In the genomic region with DNA sequence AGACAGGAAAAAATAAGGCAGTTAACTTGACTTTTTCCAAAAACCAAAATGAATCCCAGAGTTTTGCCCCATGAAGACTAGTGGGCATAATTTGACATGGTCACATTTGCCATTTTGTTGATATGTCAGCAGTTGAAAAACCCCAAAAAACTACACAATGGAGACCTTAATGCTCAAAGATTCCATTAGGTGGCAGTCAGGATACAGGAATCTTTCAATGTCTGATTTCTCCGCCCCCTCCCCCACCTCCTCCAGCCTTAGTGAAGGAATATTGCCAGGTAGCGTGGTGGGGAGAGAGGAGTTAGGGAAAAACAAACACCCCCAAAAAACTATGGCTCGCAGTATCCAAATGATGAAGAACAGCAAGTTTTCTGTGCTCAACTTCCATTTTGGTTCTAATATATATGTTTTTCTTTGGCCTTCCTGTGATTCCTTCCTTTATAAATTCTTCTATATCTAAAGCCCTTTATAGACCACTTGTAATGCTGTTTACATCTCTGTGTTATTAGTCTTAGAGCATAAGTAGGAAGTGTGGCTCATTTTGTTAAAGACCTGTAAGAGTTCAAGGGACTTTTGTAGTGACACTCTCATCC, we compare ENCODE assay signal across 8 cellular contexts. TPM values are rescaled to one million over a fixed set of nuclear protein-coding genes. Genes with fewer than 3 reads are reported as not detected.
DNase-seq lines count a peak whose midpoint lies in the region; ATAC-seq, FAIRE-seq and TF ChIP-seq lines count a peak whose summit lies in the region.

No MANE protein-coding gene starts in this region.

- H3K4me3 Mint-ChIP-seq in activated T-helper 1 cell treated with anti-CD3 and anti-CD28 coated beads, Interleukin-12 subunit alpha, Interleukin-12 subunit beta, Interleukin-2, Interleukin-4 antibody, amounts not matched to agents 30 ng/mL and 10 ng/mL and 1 ng/mL, durations not matched to agents 14 hours and 24 hours and 36 hours = no peak overlapping the region
- no peak overlapping the region for H3K4me3 Mint-ChIP-seq in astrocyte (ENCODE audit: unreplicated experiment)
- no peak overlapping the region for H3K4me3 Mint-ChIP-seq in immature natural killer cell

- DNase-seq in activated T-helper 1 cell treated with Interleukin-2 at 50 U/mL for 16 hours (ENCODE audit: low read depth) (peak; percentile 6), HT-29 (ENCODE audit: low spot score) (peak; percentile 81), Panc1 (ENCODE audit: low read depth, low spot score) (peak; percentile 65), astrocyte (ENCODE audit: low read depth) (peak; percentile 27), immature natural killer cell (peak; percentile 18 to 49 (median 29))
- DNase-seq in activated T-helper 1 cell treated with anti-CD3 and anti-CD28 coated beads, Interleukin-12 subunit alpha, Interleukin-12 subunit beta, Interleukin-2, Interleukin-4 antibody, amounts not matched to agents 30 ng/mL and 10 ng/mL and 1 ng/mL, durations not matched to agents 14 hours and 24 hours and 36 hours (ENCODE audit: low spot score) = no peak
- DNase-seq in stimulated activated CD4-positive, alpha-beta T cell treated with anti-CD3 and anti-CD28 coated beads, Interleukin-4, amount 100 ng/mL, for 24 hours = peak; percentile 41

- in situ Hi-C loops in Panc1 (cut with HindIII; ENCODE audit: low pct_unique_long_range_greater_than_20kb, low sequenced_read_pairs) = no loop called here

- no peaks in the 10 kb centered on the region for H3K9me3 Mint-ChIP-seq in activated T-helper 1 cell treated with anti-CD3 and anti-CD28 coated beads, Interleukin-12 subunit alpha, Interleukin-12 subunit beta, Interleukin-2, Interleukin-4 antibody, amounts not matched to agents 30 ng/mL and 10 ng/mL and 1 ng/mL, durations not matched to agents 14 hours and 24 hours and 36 hours
- no peaks in the 10 kb centered on the region for H3K9me3 Mint-ChIP-seq in astrocyte (ENCODE audit: unreplicated experiment)
- no peaks in the 10 kb centered on the region for H3K9me3 Mint-ChIP-seq in immature natural killer cell

- CTCF ChIA-PET in Panc1 (lab: Charles Lee) = no interaction called here

- H3K27me3 Mint-ChIP-seq in activated T-helper 1 cell treated with anti-CD3 and anti-CD28 coated beads, Interleukin-12 subunit alpha, Interleukin-12 subunit beta, Interleukin-2, Interleukin-4 antibody, amounts not matched to agents 30 ng/mL and 10 ng/mL and 1 ng/mL, durations not matched to agents 14 hours and 24 hours and 36 hours (ENCODE audit: insufficient read depth) = no peaks in the 10 kb centered on the region
- H3K27me3 Mint-ChIP-seq in astrocyte (ENCODE audit: low read depth, unreplicated experiment) = no peaks in the 10 kb centered on the region
- peaks cover 0 to 8% (median 7%) of the 10 kb centered on the region in 3 donors for H3K27me3 Mint-ChIP-seq in immature natural killer cell (ENCODE audit: low read depth in 3 of 3)

- peak; percentile 83 for TF ChIP-seq CTCF in Panc1 (IDR thresholded peaks at IDR 0.05)
- TF ChIP-seq CTCF in astrocyte (IDR thresholded peaks at IDR 0.05; ENCODE audit: insufficient read depth, low read depth, low read length) = peak; percentile 69

- H3K36me3 Mint-ChIP-seq in activated T-helper 1 cell treated with anti-CD3 and anti-CD28 coated beads, Interleukin-12 subunit alpha, Interleukin-12 subunit beta, Interleukin-2, Interleukin-4 antibody, amounts not matched to agents 30 ng/mL and 10 ng/mL and 1 ng/mL, durations not matched to agents 14 hours and 24 hours and 36 hours (ENCODE audit: low read depth) = no peaks in the 10 kb centered on the region
- H3K36me3 Mint-ChIP-seq in astrocyte (ENCODE audit: low read depth, unreplicated experiment) (no peaks in the 10 kb centered on the region), immature natural killer cell (no peaks in the 10 kb centered on the region)

- H3K27ac ChIP-seq in Panc1 (ENCODE audit: low read length) (peak overlapping the region; percentile 45; the same call in 1 of the 2 replicates), astrocyte (ENCODE audit: low read depth, low read length) (no peak overlapping the region)

- H3K79me2 ChIP-seq in astrocyte (ENCODE audit: insufficient read depth, low read length) = no peaks in the 10 kb centered on the region

- H3K9me3 ChIP-seq in Panc1 (ENCODE audit: control insufficient read depth, insufficient read depth, low read depth, low read length) (no peaks in the 10 kb centered on the region), astrocyte (ENCODE audit: insufficient read depth, low read depth, low read length) (no peaks in the 10 kb centered on the region)

- H3K36me3 ChIP-seq in Panc1 (ENCODE audit: control insufficient read depth, insufficient read depth, low read length) = no peaks in the 10 kb centered on the region
- no peaks in the 10 kb centered on the region for H3K36me3 ChIP-seq in astrocyte (ENCODE audit: insufficient read depth, low read length)

- H3K4me2 ChIP-seq in astrocyte (ENCODE audit: low read length) = peak overlapping the region; percentile 37

- POLR2A ChIA-PET in Panc1 (lab: Charles Lee) = no interaction called here

- H3K27ac Mint-ChIP-seq in activated T-helper 1 cell treated with anti-CD3 and anti-CD28 coated beads, Interleukin-12 subunit alpha, Interleukin-12 subunit beta, Interleukin-2, Interleukin-4 antibody, amounts not matched to agents 30 ng/mL and 10 ng/mL and 1 ng/mL, durations not matched to agents 14 hours and 24 hours and 36 hours = no peak overlapping the region
- H3K27ac Mint-ChIP-seq in astrocyte (ENCODE audit: unreplicated experiment) = no peak overlapping the region
- no peak overlapping the region for H3K27ac Mint-ChIP-seq in immature natural killer cell

- H3K27me3 ChIP-seq in Panc1 (ENCODE audit: control insufficient read depth, insufficient read depth, low read length) (no peaks in the 10 kb centered on the region), astrocyte (ENCODE audit: insufficient read depth, low read length) (no peaks in the 10 kb centered on the region)

- H3K4me1 Mint-ChIP-seq in activated T-helper 1 cell treated with anti-CD3 and anti-CD28 coated beads, Interleukin-12 subunit alpha, Interleukin-12 subunit beta, Interleukin-2, Interleukin-4 antibody, amounts not matched to agents 30 ng/mL and 10 ng/mL and 1 ng/mL, durations not matched to agents 14 hours and 24 hours and 36 hours (ENCODE audit: low read depth) = peaks cover 51% of the 10 kb centered on the region
- H3K4me1 Mint-ChIP-seq in astrocyte (ENCODE audit: low read depth, unreplicated experiment) (peaks cover 8% of the 10 kb centered on the region), immature natural killer cell (peaks cover 0 to under 1% of the 10 kb centered on the region in 2 donors)

- no TSS peak for BruUV-seq in Panc1 (replicated peaks; lab: Mats Ljungman, UMichigan)

- intact Hi-C loops in activated T-helper 1 cell treated with anti-CD3 and anti-CD28 coated beads, Interleukin-12 subunit alpha, Interleukin-12 subunit beta, Interleukin-2, Interleukin-4 antibody, amounts not matched to agents 30 ng/mL and 10 ng/mL and 1 ng/mL, durations not matched to agents 14 hours and 24 hours and 36 hours (cut with micrococcal nuclease) = loop anchor here (1.0 to 2.0 kb wide), 8 partner anchors 43 to 289 kb away; partner anchors contain the start of genes DUSP5 and SMC3
- intact Hi-C loops in Panc1 (cut with micrococcal nuclease; ENCODE audit: unreplicated experiment) = loop anchor here (1.0 to 2.0 kb wide), 3 partner anchors 189 to 289 kb away; no protein-coding TSS in a partner anchor

- H3K4me3 ChIP-seq in Panc1 (ENCODE audit: low read depth in 2 of 2, low read length in 2 of 2) (no peak overlapping the region), astrocyte (ENCODE audit: insufficient read depth, low read depth, low read length) (no peak overlapping the region)

- H3K4me1 ChIP-seq in Panc1 (ENCODE audit: control insufficient read depth, insufficient read depth, low read length) = no peaks in the 10 kb centered on the region; the same call in 1 of the 2 replicates
- H3K4me1 ChIP-seq in astrocyte (ENCODE audit: insufficient read depth, low read length) = peaks cover 7% of the 10 kb centered on the region

- peak; percentile 86 for ATAC-seq in Panc1
- no peak for ATAC-seq in HG03045 (IDR thresholded peaks at IDR 0.05; ENCODE audit: unreplicated experiment)

- no peak overlapping the region for H2AFZ ChIP-seq in astrocyte (ENCODE audit: low read depth, low read length)

- peak overlapping the region; percentile 34 for H3K9ac ChIP-seq in astrocyte (ENCODE audit: low read length)

- no peaks in the 10 kb centered on the region for H4K20me1 ChIP-seq in astrocyte (ENCODE audit: insufficient read depth, low read length)

- peak; percentile 73 for FAIRE-seq in astrocyte (lab: Jason Lieb, UNC)

RNA-seq across cellular contexts. Expression of gene SMNDC1, which starts 6.7 kb away (rescaled TPM):
- total RNA-seq in activated T-helper 1 cell treated with anti-CD3 and anti-CD28 coated beads, Interleukin-12 subunit alpha, Interleukin-12 subunit beta, Interleukin-2, Interleukin-4 antibody, amounts not matched to agents 30 ng/mL and 10 ng/mL and 1 ng/mL, durations not matched to agents 14 hours and 24 hours and 36 hours = 47.8 and 48.0 TPM in 2 replicates
- 3.3 and 6.8 TPM in 2 replicates for total RNA-seq in HT-29 (2014; rRNA removed; shearing (Covaris generic))
- total RNA-seq in Panc1 (2021; ENCODE audit: unreplicated experiment) (62.2 TPM), astrocyte (40.8 and 46.7 TPM in 2 replicates)
- 51.6 TPM for polyA plus RNA-seq in Panc1 (2012; ENCODE audit: insufficient read length)
- polyA plus RNA-seq in immature natural killer cell = 10 to 100 TPM; 12.3 to 26.4 (median 16.3) TPM
